29 cellular contexts compared by ENCODE assay signal in genomic region chr3:59167756-59168155, GRCh38.
"Had no signal": no experiment of that assay in that cellular context is flagged by ENCODE, and none has a peak within 500 bp of the region (broad histone marks: within the 10 kb centered on the region; RNA-seq: fewer than 3 reads in every experiment).

No MANE protein-coding gene starts in this region.

- H3K27me3 ChIP-seq: stomach, suprapubic skin, testis, thyroid gland, tibial artery, tibial nerve, transverse colon, upper lobe of left lung, upper lobe of right lung, uterus, vagina had no signal

- FAIRE-seq: urothelium cell line had no signal

- DNase-seq: stimulated activated CD4-positive, alpha-beta T cell treated with anti-CD3 and anti-CD28 coated beads, Interleukin-2, amount 100 ng/mL, for 48 hours; stimulated activated CD4-positive, alpha-beta T cell treated with anti-CD3 and anti-CD28 coated beads, Interleukin-4, amount 100 ng/mL, for 1 hour; stimulated activated CD4-positive, alpha-beta T cell treated with anti-CD3 and anti-CD28 coated beads, Interleukin-4, amount 100 ng/mL, for 24 hours; stimulated activated CD4-positive, alpha-beta T cell treated with anti-CD3 and anti-CD28 coated beads, Interleukin-4, amount 100 ng/mL, for 4 hours; stimulated activated CD8-positive, alpha-beta memory T cell treated with anti-CD3 and anti-CD28 coated beads, Interleukin-4, amount 100 ng/mL, for 48 hours; stimulated activated naive B cell treated with anti-CD40 and anti-IgM and Interleukin-4, amounts not matched to agents 10 μg/mL and 1 μg/mL and 100 μg/mL, for 72 hours; stimulated activated naive CD4-positive, alpha-beta T cell; stimulated activated naive CD4-positive, alpha-beta T cell treated with Interleukin-2 at 50 U/mL for 16 hours; stimulated activated naive CD8-positive, alpha-beta T cell treated with anti-CD3 and anti-CD28 coated beads, Interleukin-15, amount 100 ng/mL, for 72 hours; stimulated activated naive CD8-positive, alpha-beta T cell treated with anti-CD3 and anti-CD28 coated beads, Interleukin-15, Interleukin-2, amounts not matched to agents 100 U/mL and 50 U/mL, for 24 hours; stomach; substantia nigra; testis; thyroid gland; tibial artery; transverse colon; trophoblast cell; upper lobe of left lung; upper lobe of right lung; uterus had no signal

- H3K4me3 ChIP-seq: stomach, suprapubic skin, testis, thoracic aorta, thyroid gland, tibial artery, tibial nerve, transverse colon, upper lobe of left lung, upper lobe of right lung, uterus, vagina had no signal

- H3K27ac ChIP-seq: stomach, suprapubic skin, testis, thoracic aorta, thyroid gland, tibial artery, tibial nerve, transverse colon, upper lobe of left lung, upper lobe of right lung, uterus, vagina had no signal

- H3K4me1 ChIP-seq: stomach, suprapubic skin, testis, thyroid gland, tibial artery, tibial nerve, transverse colon, upper lobe of left lung, upper lobe of right lung, uterus, vagina had no signal

- H3K27me3 Mint-ChIP-seq: stimulated activated memory B cell treated with anti-CD40 and anti-IgM and Interleukin-4, amounts not matched to agents 10 μg/mL and 1 μg/mL and 100 μg/mL, for 72 hours; stimulated activated naive B cell treated with anti-CD40 and anti-IgM and Interleukin-4, amounts not matched to agents 10 μg/mL and 1 μg/mL and 100 μg/mL, for 72 hours; stimulated activated naive CD8-positive, alpha-beta T cell treated with anti-CD3 and anti-CD28 coated beads, Interleukin-15, amount 100 ng/mL, for 72 hours; stimulated activated naive CD8-positive, alpha-beta T cell treated with anti-CD3 and anti-CD28 coated beads, Interleukin-15, Interleukin-2, amounts not matched to agents 100 ng/mL and 50 ng/mL, for 24 hours; type B pancreatic cell had no signal

- H3K4me3 Mint-ChIP-seq: stimulated activated effector memory CD8-positive, alpha-beta T cell treated with anti-CD3 and anti-CD28 coated beads, Interleukin-12 subunit alpha, Interleukin-12 subunit beta, amount 100 ng/mL, for 72 hours; stimulated activated memory B cell treated with anti-CD40 and anti-IgM and Interleukin-4, amounts not matched to agents 10 μg/mL and 1 μg/mL and 100 μg/mL, for 72 hours; stimulated activated naive B cell treated with anti-CD40 and anti-IgM and Interleukin-4, amounts not matched to agents 10 μg/mL and 1 μg/mL and 100 μg/mL, for 72 hours; stimulated activated naive CD8-positive, alpha-beta T cell treated with anti-CD3 and anti-CD28 coated beads, Interleukin-15, amount 100 ng/mL, for 72 hours; stimulated activated naive CD8-positive, alpha-beta T cell treated with anti-CD3 and anti-CD28 coated beads, Interleukin-15, Interleukin-2, amounts not matched to agents 100 ng/mL and 50 ng/mL, for 24 hours; type B pancreatic cell had no signal

- H3K9me3 ChIP-seq: stomach, suprapubic skin, testis, thoracic aorta, thyroid gland, tibial artery, tibial nerve, transverse colon, upper lobe of left lung, upper lobe of right lung, uterus, vagina had no signal

- H3K36me3 ChIP-seq: stomach, suprapubic skin, thoracic aorta, thyroid gland, tibial artery, tibial nerve, transverse colon, upper lobe of left lung, upper lobe of right lung, uterus, vagina had no signal

- H3K27ac Mint-ChIP-seq: stimulated activated effector memory CD8-positive, alpha-beta T cell treated with anti-CD3 and anti-CD28 coated beads, Interleukin-12 subunit alpha, Interleukin-12 subunit beta, amount 100 ng/mL, for 72 hours; stimulated activated memory B cell treated with anti-CD40 and anti-IgM and Interleukin-4, amounts not matched to agents 10 μg/mL and 1 μg/mL and 100 μg/mL, for 72 hours; stimulated activated naive B cell treated with anti-CD40 and anti-IgM and Interleukin-4, amounts not matched to agents 10 μg/mL and 1 μg/mL and 100 μg/mL, for 72 hours; stimulated activated naive CD8-positive, alpha-beta T cell treated with anti-CD3 and anti-CD28 coated beads, Interleukin-15, amount 100 ng/mL, for 72 hours; stimulated activated naive CD8-positive, alpha-beta T cell treated with anti-CD3 and anti-CD28 coated beads, Interleukin-15, Interleukin-2, amounts not matched to agents 100 ng/mL and 50 ng/mL, for 24 hours; type B pancreatic cell had no signal

- ATAC-seq: stimulated activated effector memory CD8-positive, alpha-beta T cell treated with anti-CD3 and anti-CD28 coated beads, Interleukin-12 subunit alpha, Interleukin-12 subunit beta, amount 100 ng/mL, for 72 hours; stimulated activated memory B cell treated with anti-CD40 and anti-IgM and Interleukin-4, amounts not matched to agents 10 μg/mL and 1 μg/mL and 100 μg/mL, for 72 hours; stimulated activated naive B cell treated with anti-CD40 and anti-IgM and Interleukin-4, amounts not matched to agents 10 μg/mL and 1 μg/mL and 100 μg/mL, for 72 hours; stimulated activated naive CD8-positive, alpha-beta T cell treated with anti-CD3 and anti-CD28 coated beads, Interleukin-15, amount 100 ng/mL, for 72 hours; stimulated activated naive CD8-positive, alpha-beta T cell treated with anti-CD3 and anti-CD28 coated beads, Interleukin-15, Interleukin-2, amounts not matched to agents 100 U/mL and 50 U/mL, for 24 hours; upper lobe of right lung had no signal

- H3K9me3 Mint-ChIP-seq: stimulated activated effector memory CD8-positive, alpha-beta T cell treated with anti-CD3 and anti-CD28 coated beads, Interleukin-12 subunit alpha, Interleukin-12 subunit beta, amount 100 ng/mL, for 72 hours; stimulated activated memory B cell treated with anti-CD40 and anti-IgM and Interleukin-4, amounts not matched to agents 10 μg/mL and 1 μg/mL and 100 μg/mL, for 72 hours; stimulated activated naive B cell treated with anti-CD40 and anti-IgM and Interleukin-4, amounts not matched to agents 10 μg/mL and 1 μg/mL and 100 μg/mL, for 72 hours; stimulated activated naive CD8-positive, alpha-beta T cell treated with anti-CD3 and anti-CD28 coated beads, Interleukin-15, amount 100 ng/mL, for 72 hours; stimulated activated naive CD8-positive, alpha-beta T cell treated with anti-CD3 and anti-CD28 coated beads, Interleukin-15, Interleukin-2, amounts not matched to agents 100 ng/mL and 50 ng/mL, for 24 hours had no signal

- H3K4me1 Mint-ChIP-seq: stimulated activated effector memory CD8-positive, alpha-beta T cell treated with anti-CD3 and anti-CD28 coated beads, Interleukin-12 subunit alpha, Interleukin-12 subunit beta, amount 100 ng/mL, for 72 hours; stimulated activated memory B cell treated with anti-CD40 and anti-IgM and Interleukin-4, amounts not matched to agents 10 μg/mL and 1 μg/mL and 100 μg/mL, for 72 hours; stimulated activated naive B cell treated with anti-CD40 and anti-IgM and Interleukin-4, amounts not matched to agents 10 μg/mL and 1 μg/mL and 100 μg/mL, for 72 hours had no signal
